Comparison of ENCODE assay signal across 9 cellular contexts in genomic region chr7:128938524-128939074, GRCh38. TPM values are rescaled to one million over a fixed set of nuclear protein-coding genes. Genes with fewer than 3 reads are reported as not detected.
A peak's percentile ranks its signal among the peaks of the same experiment; 100 is the strongest.
DNase-seq lines count a peak whose midpoint lies in the region; ATAC-seq and TF ChIP-seq lines count a peak whose summit lies in the region.
"Had no signal": no experiment of that assay in that cellular context is flagged by ENCODE, and none has a peak within 500 bp of the region (broad histone marks: within the 10 kb centered on the region; RNA-seq: fewer than 3 reads in every experiment).

No MANE protein-coding gene starts in this region.

- H3K9ac ChIP-seq in endocrine pancreas (ENCODE audit: control insufficient read depth, insufficient read depth, low read length) = peak overlapping the region; percentile 48

- no peak for TF ChIP-seq CTCF in Peyer's patch (IDR thresholded peaks at IDR 0.05)

- H3K27me3 ChIP-seq in Peyer's patch (no peaks in the 10 kb centered on the region), endocrine pancreas (ENCODE audit: control insufficient read depth, insufficient read depth, low read length) (no peaks in the 10 kb centered on the region)

- H3K4me1 ChIP-seq in Peyer's patch (peaks cover 0 to 27% (median 15%) of the 10 kb centered on the region in 4 donors), endocrine pancreas (ENCODE audit: control insufficient read depth, insufficient read depth, low read length) (no peaks in the 10 kb centered on the region)

- H3K36me3 ChIP-seq in Peyer's patch (no peaks in the 10 kb centered on the region), endocrine pancreas (ENCODE audit: control insufficient read depth, insufficient read depth, low read length) (no peaks in the 10 kb centered on the region)

- H3K4me3 ChIP-seq in Peyer's patch (peak overlapping the region; percentile 72 to 90 (median 80)), endocrine pancreas (ENCODE audit: control insufficient read depth, insufficient read depth, low read length) (peak overlapping the region; percentile 40)

- H3K9me3 ChIP-seq in Peyer's patch = no peaks in the 10 kb centered on the region
- no peaks in the 10 kb centered on the region for H3K9me3 ChIP-seq in endocrine pancreas (ENCODE audit: control insufficient read depth, low read length)

- DNase-seq in activated CD4-positive, alpha-beta T cell treated with anti-CD3 and anti-CD28 coated beads, Interleukin-2, amount 50 U/mL, for 48 hours = peak; percentile 28 to 36
- no peak for DNase-seq in activated CD4-positive, alpha-beta T cell treated with anti-CD3 and anti-CD28 coated beads for 4 hours
- peak in 2 of 3 donors; percentile 35 to 63 for DNase-seq in Peyer's patch
- DNase-seq in myocyte (ENCODE audit: low read depth) = peak; percentile 13
- DNase-seq in MV-4-11 (lab: John Stamatoyannopoulos, UW) = no peak

- H3K27ac ChIP-seq in Peyer's patch = peak overlapping the region; percentile 33 to 95 (median 82)
- H3K27ac ChIP-seq: epithelial cell of prostate had no signal

- ATAC-seq in HG03097 (IDR thresholded peaks at IDR 0.05; ENCODE audit: low FRiP score, unreplicated experiment) (no peak), GM18502 (IDR thresholded peaks at IDR 0.05; ENCODE audit: poor library complexity, unreplicated experiment) (no peak)

- TF ChIP-seq POLR2A in Peyer's patch (IDR thresholded peaks at IDR 0.05) = peak in 1 of 2 donors; percentile 26

RNA-seq across cellular contexts. Expression of gene IRF5, which starts 0.9 kb away (rescaled TPM):
- total RNA-seq in Peyer's patch (10 to 100 TPM; 16.9 to 27.1 (median 21.7) TPM), myocyte (0.26 and 0.40 TPM in 2 replicates)
- 0.37 TPM for polyA plus RNA-seq in myocyte (2012)

RNA-seq across cellular contexts. Expression of gene KCP, which starts 28.1 kb away (rescaled TPM):
- total RNA-seq in Peyer's patch = 10 to 100 TPM in 1 of 4 donors, 1 to 10 TPM in 3; 3.3 to 14.1 (median 6.7) TPM
- 0.19 and 0.42 TPM in 2 replicates for total RNA-seq in myocyte
- polyA plus RNA-seq in myocyte (2012) = 0.57 TPM

Comparison
In these comparisons a context has a peak if more than half of its experiments do, and no peak if none do; other contexts are left out.
1. DNase-seq: peak in activated CD4-positive, alpha-beta T cell treated with anti-CD3 and anti-CD28 coated beads, Interleukin-2, amount 50 U/mL, for 48 hours (2 of 2), Peyer's patch (2 of 3) and myocyte (single experiment); none in activated CD4-positive, alpha-beta T cell treated with anti-CD3 and anti-CD28 coated beads for 4 hours (0 of 2) and MV-4-11 (single experiment).
2. RNA of gene IRF5, which starts 0.9 kb away (total RNA-seq): 16.9 to 27.1 TPM in Peyer's patch; 0.26 to 0.40 TPM in myocyte; every median in the first group is over 10 times any median in the second.